ENCODE assay signal across 15 cellular contexts in the genomic region with DNA sequence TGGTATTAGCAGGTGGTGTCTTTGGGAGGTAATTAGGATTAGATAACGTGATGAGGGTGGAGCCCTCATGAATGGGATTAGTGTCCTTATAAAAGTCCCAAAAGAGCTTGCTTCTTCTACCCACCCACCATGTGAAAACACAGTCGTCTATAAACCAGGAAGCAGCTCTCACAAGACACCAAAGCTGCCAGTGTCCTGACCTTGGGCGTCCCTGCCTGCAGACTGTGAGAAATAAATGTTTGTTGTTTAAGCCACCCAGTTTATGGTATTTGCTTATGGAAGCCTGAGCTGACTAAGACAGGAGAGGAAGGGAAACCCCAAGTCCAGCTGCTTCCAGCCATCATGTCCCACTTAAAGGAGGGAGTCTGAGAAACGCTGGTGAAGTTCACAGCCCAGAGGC. TPM values are rescaled to one million over a fixed set of nuclear protein-coding genes. Genes with fewer than 3 reads are reported as not detected.
DNase-seq lines count a peak whose midpoint lies in the region; ATAC-seq and TF ChIP-seq lines count a peak whose summit lies in the region.
"Had no signal": no experiment of that assay in that cellular context is flagged by ENCODE, and none has a peak within 500 bp of the region (broad histone marks: within the 10 kb centered on the region; RNA-seq: fewer than 3 reads in every experiment).

No MANE protein-coding gene starts in this region.

- TF ChIP-seq EP300 in transverse colon (IDR thresholded peaks at IDR 0.05; ENCODE audit: low read depth) = no peak
- no peak for TF ChIP-seq EP300 in upper lobe of left lung (IDR thresholded peaks at IDR 0.05)

- peaks cover 5% of the 10 kb centered on the region for H3K4me1 ChIP-seq in hepatocyte (ENCODE audit: insufficient read depth)
- H3K4me1 ChIP-seq in transverse colon = peaks cover 0 to 19% (median 11%) of the 10 kb centered on the region in 4 donors
- no peaks in the 10 kb centered on the region for H3K4me1 ChIP-seq in upper lobe of left lung
- H3K4me1 ChIP-seq: neural progenitor cell, Peyer's patch had no signal

- TF ChIP-seq CTCF in VCaP (conservative IDR thresholded peaks at IDR 0.05) (no peak), hepatocyte (IDR thresholded peaks at IDR 0.05; ENCODE audit: poor library complexity) (no peak), transverse colon (IDR thresholded peaks at IDR 0.05) (no peak), upper lobe of left lung (IDR thresholded peaks at IDR 0.05) (no peak), foreskin fibroblast (IDR thresholded peaks at IDR 0.05; ENCODE audit: low read depth, low read length) (no peak)

- no peaks in the 10 kb centered on the region for H3K27me3 ChIP-seq in hepatocyte
- H3K27me3 ChIP-seq in transverse colon = no peaks in the 10 kb centered on the region
- no peaks in the 10 kb centered on the region for H3K27me3 ChIP-seq in upper lobe of left lung
- H3K27me3 ChIP-seq: neural progenitor cell, Peyer's patch had no signal

- CTCF ChIA-PET in activated CD4-positive, alpha-beta memory T cell treated with anti-CD3 and anti-CD28 coated beads, Interleukin-2, amount 10 ng/mL, durations not matched to agents 7 days and 5 days (lab: Charles Lee) = no interaction called here
- CTCF ChIA-PET in activated CD4-positive, alpha-beta memory T cell treated with anti-CD3 and anti-CD28 coated beads for 36 hours (lab: Charles Lee) = interaction anchor here (1.6 kb wide), 1 partner anchor 82 kb away, joined by 4 read pairs; no protein-coding TSS in a partner anchor

- H3K27ac ChIP-seq in VCaP (peak overlapping the region; percentile 75), hepatocyte (peak overlapping the region; percentile 78), transverse colon (peak overlapping the region; percentile 36 to 62 (median 61)), upper lobe of left lung (no peak overlapping the region)
- H3K27ac ChIP-seq: neural progenitor cell, Peyer's patch, skin epidermis had no signal

- peaks cover 6% of the 10 kb centered on the region for H3K9me3 Mint-ChIP-seq in activated CD4-positive, alpha-beta memory T cell treated with anti-CD3 and anti-CD28 coated beads, Interleukin-2, amount 10 ng/mL, durations not matched to agents 7 days and 5 days
- no peaks in the 10 kb centered on the region for H3K9me3 Mint-ChIP-seq in activated CD4-positive, alpha-beta memory T cell treated with anti-CD3 and anti-CD28 coated beads for 36 hours

- H3K4me3 Mint-ChIP-seq in activated CD4-positive, alpha-beta memory T cell treated with anti-CD3 and anti-CD28 coated beads, Interleukin-2, amount 10 ng/mL, durations not matched to agents 7 days and 5 days = no peak overlapping the region
- no peak overlapping the region for H3K4me3 Mint-ChIP-seq in activated CD4-positive, alpha-beta memory T cell treated with anti-CD3 and anti-CD28 coated beads for 36 hours
- H3K4me3 Mint-ChIP-seq: IgD-negative memory B cell; neural progenitor cell; T-helper 1 cell treated with Interleukin-12 subunit alpha and Interleukin-12 subunit beta and Interleukin-4 antibody, amounts not matched to agents 30 μg/mL and 1 μg/mL, for 36 hours had no signal

- H3K9me3 ChIP-seq in hepatocyte (ENCODE audit: low read depth) = no peaks in the 10 kb centered on the region
- H3K9me3 ChIP-seq in transverse colon = no peaks in the 10 kb centered on the region
- H3K9me3 ChIP-seq in upper lobe of left lung = no peaks in the 10 kb centered on the region
- H3K9me3 ChIP-seq: Peyer's patch had no signal

- POLR2A ChIA-PET in activated CD4-positive, alpha-beta memory T cell treated with anti-CD3 and anti-CD28 coated beads, Interleukin-2, amount 10 ng/mL, durations not matched to agents 7 days and 5 days (lab: Charles Lee) = no interaction called here
- POLR2A ChIA-PET in activated CD4-positive, alpha-beta memory T cell treated with anti-CD3 and anti-CD28 coated beads for 36 hours (lab: Charles Lee) = no interaction called here

- no peaks in the 10 kb centered on the region for H3K36me3 ChIP-seq in hepatocyte (replicated peaks; ENCODE audit: insufficient read depth, low read depth)
- peaks cover 0 to 13% (median 6%) of the 10 kb centered on the region in 4 donors for H3K36me3 ChIP-seq in transverse colon
- H3K36me3 ChIP-seq in upper lobe of left lung = peaks cover 0 to 55% (median 19%) of the 10 kb centered on the region in 4 donors
- H3K36me3 ChIP-seq: neural progenitor cell had no signal

- no peak overlapping the region for H2AFZ ChIP-seq in hepatocyte
- H2AFZ ChIP-seq: neural progenitor cell had no signal

- H3K79me2 ChIP-seq in hepatocyte = peaks cover 39% of the 10 kb centered on the region

- DNase-seq in activated CD4-positive, alpha-beta memory T cell treated with anti-CD3 and anti-CD28 coated beads, Interleukin-2, amount 10 ng/mL, durations not matched to agents 7 days and 5 days = peak; percentile 2
- no peak for DNase-seq in activated CD4-positive, alpha-beta memory T cell treated with anti-CD3 and anti-CD28 coated beads for 36 hours
- DNase-seq in hepatocyte (ENCODE audit: low spot score) (peak; percentile 57), transverse colon (no peak), upper lobe of left lung (no peak), foreskin fibroblast (no peak)
- DNase-seq: NCI-H1105, NCI-H446 had no signal

- no peak for TF ChIP-seq POLR2A in transverse colon (IDR thresholded peaks at IDR 0.05)
- no peak for TF ChIP-seq POLR2A in upper lobe of left lung (IDR thresholded peaks at IDR 0.05)

- H3K9me2 ChIP-seq in hepatocyte (replicated peaks; ENCODE audit: insufficient read depth) = no peaks in the 10 kb centered on the region

- H3K4me2 ChIP-seq in hepatocyte = peak overlapping the region; percentile 34
- H3K4me2 ChIP-seq: neural progenitor cell had no signal

- H3K27ac Mint-ChIP-seq in activated CD4-positive, alpha-beta memory T cell treated with anti-CD3 and anti-CD28 coated beads, Interleukin-2, amount 10 ng/mL, durations not matched to agents 7 days and 5 days = no peak overlapping the region
- no peak overlapping the region for H3K27ac Mint-ChIP-seq in activated CD4-positive, alpha-beta memory T cell treated with anti-CD3 and anti-CD28 coated beads for 36 hours
- H3K27ac Mint-ChIP-seq: IgD-negative memory B cell; neural progenitor cell; T-helper 1 cell treated with Interleukin-12 subunit alpha and Interleukin-12 subunit beta and Interleukin-4 antibody, amounts not matched to agents 30 μg/mL and 1 μg/mL, for 36 hours had no signal

- no peak for ATAC-seq in upper lobe of left lung (ENCODE audit: low FRiP score in 2 of 2)
- ATAC-seq in HG03175 (IDR thresholded peaks at IDR 0.05; ENCODE audit: unreplicated experiment) = no peak

- in situ Hi-C loops in transverse colon (cut with MboI; ENCODE audit: low pct_ligation_motif_present in 1 of 4, low pct_unique_long_range_greater_than_20kb in 1 of 4, low sequenced_read_pairs in 3 of 4) = no loop called here

- no peaks in the 10 kb centered on the region for H3K27me3 Mint-ChIP-seq in activated CD4-positive, alpha-beta memory T cell treated with anti-CD3 and anti-CD28 coated beads, Interleukin-2, amount 10 ng/mL, durations not matched to agents 7 days and 5 days
- H3K27me3 Mint-ChIP-seq in activated CD4-positive, alpha-beta memory T cell treated with anti-CD3 and anti-CD28 coated beads for 36 hours = no peaks in the 10 kb centered on the region
- H3K27me3 Mint-ChIP-seq: IgD-negative memory B cell had no signal

- H3K4me3 ChIP-seq in hepatocyte = no peak overlapping the region
- H3K4me3 ChIP-seq in transverse colon = no peak overlapping the region
- H3K4me3 ChIP-seq in upper lobe of left lung = no peak overlapping the region
- H3K4me3 ChIP-seq in foreskin fibroblast (ENCODE audit: low read depth in 1 of 2, low read length in 2 of 2) = no peak overlapping the region
- H3K4me3 ChIP-seq: neural progenitor cell, Peyer's patch, skin epidermis had no signal

- H3K4me1 Mint-ChIP-seq in activated CD4-positive, alpha-beta memory T cell treated with anti-CD3 and anti-CD28 coated beads, Interleukin-2, amount 10 ng/mL, durations not matched to agents 7 days and 5 days = peaks cover 5% of the 10 kb centered on the region
- no peaks in the 10 kb centered on the region for H3K4me1 Mint-ChIP-seq in activated CD4-positive, alpha-beta memory T cell treated with anti-CD3 and anti-CD28 coated beads for 36 hours (ENCODE audit: low read depth)
- H3K4me1 Mint-ChIP-seq: neural progenitor cell had no signal

- WGBS in hepatocyte (ENCODE audit: low lambda C conversion rate, missing lambda C conversion rate) = 62% methylated on average over 4 of the region's 4 CpGs
- 20 to 43% methylated on average over 1 to 4 of the region's 4 CpGs for WGBS in transverse colon (ENCODE audit: low coverage in 1 of 2), 2 donors
- 59 to 74% methylated on average over 4 of the region's 4 CpGs for WGBS in upper lobe of left lung, 2 donors

- peaks cover 60% of the 10 kb centered on the region for H3K36me3 Mint-ChIP-seq in activated CD4-positive, alpha-beta memory T cell treated with anti-CD3 and anti-CD28 coated beads, Interleukin-2, amount 10 ng/mL, durations not matched to agents 7 days and 5 days (ENCODE audit: low read depth)
- peaks cover 55% of the 10 kb centered on the region for H3K36me3 Mint-ChIP-seq in activated CD4-positive, alpha-beta memory T cell treated with anti-CD3 and anti-CD28 coated beads for 36 hours

- no peaks in the 10 kb centered on the region for H4K20me1 ChIP-seq in hepatocyte (ENCODE audit: insufficient read depth, poor library complexity, severe bottlenecking)

- intact Hi-C loops in activated CD4-positive, alpha-beta memory T cell treated with anti-CD3 and anti-CD28 coated beads for 36 hours (cut with micrococcal nuclease) = no loop called here
- intact Hi-C loops in transverse colon (cut with DNase I; ENCODE audit: low total_unique reads) = no loop called here

RNA-seq across cellular contexts. Expression of a gene that starts 13.6 kb away (rescaled TPM):
- 10 to 100 TPM; 28.5 to 34.1 TPM for total RNA-seq in activated CD4-positive, alpha-beta memory T cell treated with anti-CD3 and anti-CD28 coated beads, Interleukin-2, amount 10 ng/mL, durations not matched to agents 7 days and 5 days
- 10 to 100 TPM; 36.0 to 36.4 TPM for total RNA-seq in activated CD4-positive, alpha-beta memory T cell treated with anti-CD3 and anti-CD28 coated beads for 36 hours
- total RNA-seq in hepatocyte (97.7 and 106 TPM in 2 replicates), transverse colon (100 to 1,000 TPM in 1 of 4 donors, 10 to 100 TPM in 3; 44.1 to 110 (median 78.1) TPM), upper lobe of left lung (10 to 100 TPM; 40.9 to 87.3 (median 77.3) TPM)
- 154 and 204 TPM in 2 replicates for polyA plus RNA-seq in hepatocyte

RNA-seq across cellular contexts. Expression of a gene that starts 52.4 kb away (rescaled TPM):
- 10 to 100 TPM; 21.3 to 24.6 TPM for total RNA-seq in activated CD4-positive, alpha-beta memory T cell treated with anti-CD3 and anti-CD28 coated beads, Interleukin-2, amount 10 ng/mL, durations not matched to agents 7 days and 5 days
- 10 to 100 TPM; 23.6 to 24.8 TPM for total RNA-seq in activated CD4-positive, alpha-beta memory T cell treated with anti-CD3 and anti-CD28 coated beads for 36 hours
- 15.3 and 16.6 TPM in 2 replicates for total RNA-seq in hepatocyte
- 25.6 and 26.9 TPM in 2 replicates for polyA plus RNA-seq in hepatocyte
- 10 to 100 TPM in 2 of 4 donors, 1 to 10 TPM in 2; 7.4 to 12.4 (median 11.0) TPM for total RNA-seq in transverse colon
- total RNA-seq in upper lobe of left lung = 10 to 100 TPM; 17.1 to 19.5 (median 18.0) TPM

Comparison
In these comparisons a context has a peak if more than half of its experiments do, and no peak if none do; other contexts are left out.
1. DNase-seq: peak in activated CD4-positive, alpha-beta memory T cell treated with anti-CD3 and anti-CD28 coated beads, Interleukin-2, amount 10 ng/mL, durations not matched to agents 7 days and 5 days (single experiment) and hepatocyte (single experiment); none in activated CD4-positive, alpha-beta memory T cell treated with anti-CD3 and anti-CD28 coated beads for 36 hours (single experiment), transverse colon (single experiment), upper lobe of left lung (0 of 2) and foreskin fibroblast (0 of 2).
2. H3K27ac ChIP-seq: peak in VCaP (single experiment), hepatocyte (single experiment) and transverse colon (4 of 4); none in upper lobe of left lung (0 of 4).